In the genomic region with DNA sequence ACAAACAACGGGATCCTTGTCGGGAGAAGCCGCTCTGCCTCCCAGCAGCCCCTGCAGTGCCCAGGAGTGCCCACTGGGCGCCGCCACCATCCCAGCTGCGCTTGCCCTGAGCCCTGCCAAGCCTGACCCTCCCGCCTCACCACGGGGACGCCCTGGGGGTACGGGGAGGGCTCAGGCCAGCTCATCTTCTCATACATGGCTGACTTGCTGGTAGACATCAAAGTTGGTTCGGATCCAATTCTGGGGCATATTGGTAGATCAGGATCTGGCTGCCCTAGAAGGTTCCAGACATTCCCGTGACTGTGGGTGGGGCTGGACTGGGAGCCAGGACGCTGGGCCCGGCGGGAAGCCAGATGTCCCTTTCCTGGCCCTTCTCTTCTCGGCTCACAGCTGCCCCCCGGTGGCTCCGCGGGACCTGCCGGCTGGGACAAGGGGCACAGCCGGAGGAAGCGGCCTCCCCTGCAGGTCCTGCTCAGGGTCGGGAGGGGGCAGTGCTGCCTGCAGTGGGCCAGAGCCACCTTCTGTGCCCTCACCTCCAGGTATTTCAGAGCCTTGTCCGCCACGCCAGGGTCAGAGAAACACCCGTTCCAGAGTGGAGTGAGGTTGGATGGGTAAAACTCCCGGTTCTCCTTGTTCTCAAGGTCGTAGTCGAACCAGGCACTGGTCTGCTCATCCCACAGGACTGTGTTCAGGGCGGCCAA, we compare ENCODE assay signal across 1 cellular context.
A peak's percentile ranks its signal among the peaks of the same experiment; 100 is the strongest.
TF ChIP-seq lines count a peak whose summit lies in the region.

No MANE protein-coding gene starts in this region.

TF ChIP-seq in K562, 482 proteins besides CTCF, POLR2A, EP300 and RAD21 (continued from another document and continues in another):
- 0 out of 4 replicates have a peak, but pooled peaks of 1 of the 2 experiments have one; percentile 14 for TF ChIP-seq NRF1 (conservative IDR thresholded peaks at IDR 0.05 in 1 of 2, IDR thresholded peaks at IDR 0.05 in 1 of 2)
- TF ChIP-seq E2F8 (IDR thresholded peaks at IDR 0.05; ENCODE audit: low read depth, partially characterized antibody), result no peak
- TF ChIP-seq, protein P1, sequence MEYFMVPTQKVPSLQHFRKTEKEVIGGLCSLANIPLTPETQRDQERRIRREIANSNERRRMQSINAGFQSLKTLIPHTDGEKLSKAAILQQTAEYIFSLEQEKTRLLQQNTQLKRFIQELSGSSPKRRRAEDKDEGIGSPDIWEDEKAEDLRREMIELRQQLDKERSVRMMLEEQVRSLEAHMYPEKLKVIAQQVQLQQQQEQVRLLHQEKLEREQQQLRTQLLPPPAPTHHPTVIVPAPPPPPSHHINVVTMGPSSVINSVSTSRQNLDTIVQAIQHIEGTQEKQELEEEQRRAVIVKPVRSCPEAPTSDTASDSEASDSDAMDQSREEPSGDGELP (CRISPR knock-in tag; IDR thresholded peaks at IDR 0.05; ENCODE audit: borderline replicate concordance), result peak; percentile 94
- TF ChIP-seq SP1 (CRISPR knock-in tag; IDR thresholded peaks at IDR 0.05), result peak; percentile 76
- peak; percentile 88 for TF ChIP-seq STAG1 (CRISPR knock-in tag; IDR thresholded peaks at IDR 0.05; ENCODE audit: borderline replicate concordance)
- TF ChIP-seq SMARCC2 (IDR thresholded peaks at IDR 0.05; ENCODE audit: low read depth), result no peak
- TF ChIP-seq GABPA (tag; conservative IDR thresholded peaks at IDR 0.05; ENCODE audit: low read depth), result no peak
- TF ChIP-seq ZC3H4 (CRISPR knock-in tag; IDR thresholded peaks at IDR 0.05; ENCODE audit: borderline replicate concordance), result no peak
- no peak for TF ChIP-seq ZNF165 (CRISPR knock-in tag; IDR thresholded peaks at IDR 0.05; ENCODE audit: borderline replicate concordance)
- TF ChIP-seq DACH1 (IDR thresholded peaks at IDR 0.05; ENCODE audit: partially characterized antibody), result peak; percentile 37
- TF ChIP-seq ETS2 (tag; IDR thresholded peaks at IDR 0.05; ENCODE audit: borderline replicate concordance, poor library complexity, severe bottlenecking), result no peak
- TF ChIP-seq, protein P2, sequence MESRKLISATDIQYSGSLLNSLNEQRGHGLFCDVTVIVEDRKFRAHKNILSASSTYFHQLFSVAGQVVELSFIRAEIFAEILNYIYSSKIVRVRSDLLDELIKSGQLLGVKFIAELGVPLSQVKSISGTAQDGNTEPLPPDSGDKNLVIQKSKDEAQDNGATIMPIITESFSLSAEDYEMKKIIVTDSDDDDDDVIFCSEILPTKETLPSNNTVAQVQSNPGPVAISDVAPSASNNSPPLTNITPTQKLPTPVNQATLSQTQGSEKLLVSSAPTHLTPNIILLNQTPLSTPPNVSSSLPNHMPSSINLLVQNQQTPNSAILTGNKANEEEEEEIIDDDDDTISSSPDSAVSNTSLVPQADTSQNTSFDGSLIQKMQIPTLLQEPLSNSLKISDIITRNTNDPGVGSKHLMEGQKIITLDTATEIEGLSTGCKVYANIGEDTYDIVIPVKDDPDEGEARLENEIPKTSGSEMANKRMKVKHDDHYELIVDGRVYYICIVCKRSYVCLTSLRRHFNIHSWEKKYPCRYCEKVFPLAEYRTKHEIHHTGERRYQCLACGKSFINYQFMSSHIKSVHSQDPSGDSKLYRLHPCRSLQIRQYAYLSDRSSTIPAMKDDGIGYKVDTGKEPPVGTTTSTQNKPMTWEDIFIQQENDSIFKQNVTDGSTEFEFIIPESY (CRISPR knock-in tag; IDR thresholded peaks at IDR 0.05), result peak; percentile 93
- TF ChIP-seq BHLHE40 (IDR thresholded peaks at IDR 0.05; ENCODE audit: low read length), result peak; percentile 27; the same call in 1 of the 2 replicates
- TF ChIP-seq ZMIZ1 (IDR thresholded peaks at IDR 0.05; ENCODE audit: low read depth in 2 of 2, low read length in 2 of 2), result peak in 1 of 2 experiments; percentile 56; a peak in 1 of 4 replicates
- TF ChIP-seq ZC3H11A (IDR thresholded peaks at IDR 0.05; ENCODE audit: low read depth, low read length), result 0 out of 2 replicates have a peak, but pooled peaks have one; percentile 57
- peak; percentile 67; the same call in 1 of the 2 replicates for TF ChIP-seq TCF7 (IDR thresholded peaks at IDR 0.05; ENCODE audit: borderline replicate concordance)
- peak; percentile 72 to 91 for TF ChIP-seq MAZ (CRISPR knock-in tag; conservative IDR thresholded peaks at IDR 0.05 in 1 of 2, IDR thresholded peaks at IDR 0.05 in 1 of 2)
- TF ChIP-seq CREM (IDR thresholded peaks at IDR 0.05; ENCODE audit: low read depth), result peak; percentile 62
- no peak for TF ChIP-seq GATA2 (CRISPR knock-in tag; IDR thresholded peaks at IDR 0.05)
- TF ChIP-seq ARID2 (IDR thresholded peaks at IDR 0.05), result peak; percentile 64; the same call in 1 of the 2 replicates
- no peak for TF ChIP-seq SRSF7 (optimal IDR thresholded peaks at IDR 0.05; ENCODE audit: low read depth, low read length)
- no peak for TF ChIP-seq HEY1 (CRISPR knock-in tag; IDR thresholded peaks at IDR 0.05; ENCODE audit: borderline replicate concordance)
- TF ChIP-seq ZBTB7A (IDR thresholded peaks at IDR 0.05; ENCODE audit: borderline replicate concordance, control insufficient read depth, low read depth, low read length), result peak; percentile 51; the same call in 1 of the 2 replicates
- peak; percentile 41; the same call in 1 of the 2 replicates for TF ChIP-seq RBFOX2 (IDR thresholded peaks at IDR 0.05; ENCODE audit: low read depth, low read length)
- peak; percentile 49; the same call in 1 of the 2 replicates for TF ChIP-seq TCF3 (CRISPR knock-in tag; IDR thresholded peaks at IDR 0.05)
- TF ChIP-seq, protein P3, sequence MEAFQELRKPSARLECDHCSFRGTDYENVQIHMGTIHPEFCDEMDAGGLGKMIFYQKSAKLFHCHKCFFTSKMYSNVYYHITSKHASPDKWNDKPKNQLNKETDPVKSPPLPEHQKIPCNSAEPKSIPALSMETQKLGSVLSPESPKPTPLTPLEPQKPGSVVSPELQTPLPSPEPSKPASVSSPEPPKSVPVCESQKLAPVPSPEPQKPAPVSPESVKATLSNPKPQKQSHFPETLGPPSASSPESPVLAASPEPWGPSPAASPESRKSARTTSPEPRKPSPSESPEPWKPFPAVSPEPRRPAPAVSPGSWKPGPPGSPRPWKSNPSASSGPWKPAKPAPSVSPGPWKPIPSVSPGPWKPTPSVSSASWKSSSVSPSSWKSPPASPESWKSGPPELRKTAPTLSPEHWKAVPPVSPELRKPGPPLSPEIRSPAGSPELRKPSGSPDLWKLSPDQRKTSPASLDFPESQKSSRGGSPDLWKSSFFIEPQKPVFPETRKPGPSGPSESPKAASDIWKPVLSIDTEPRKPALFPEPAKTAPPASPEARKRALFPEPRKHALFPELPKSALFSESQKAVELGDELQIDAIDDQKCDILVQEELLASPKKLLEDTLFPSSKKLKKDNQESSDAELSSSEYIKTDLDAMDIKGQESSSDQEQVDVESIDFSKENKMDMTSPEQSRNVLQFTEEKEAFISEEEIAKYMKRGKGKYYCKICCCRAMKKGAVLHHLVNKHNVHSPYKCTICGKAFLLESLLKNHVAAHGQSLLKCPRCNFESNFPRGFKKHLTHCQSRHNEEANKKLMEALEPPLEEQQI (IDR thresholded peaks at IDR 0.05), result 0 out of 2 replicates have a peak, but pooled peaks have one; percentile 69
- TF ChIP-seq ZNF431 (CRISPR knock-in tag; IDR thresholded peaks at IDR 0.05), result 0 out of 2 replicates have a peak, but pooled peaks have one; percentile 19
- TF ChIP-seq TEAD4 (IDR thresholded peaks at IDR 0.05; ENCODE audit: low read length), result peak; percentile 21; the same call in 1 of the 2 replicates
- no peak for TF ChIP-seq TEAD4 (CRISPR knock-in tag; IDR thresholded peaks at IDR 0.05; ENCODE audit: borderline replicate concordance)
- TF ChIP-seq ZNF668 (CRISPR knock-in tag; IDR thresholded peaks at IDR 0.05), result no peak
- TF ChIP-seq CBX1 (IDR thresholded peaks at IDR 0.05; ENCODE audit: low read depth), result 0 out of 2 replicates have a peak, but pooled peaks have one; percentile 23
- peak; percentile 42; the same call in 1 of the 2 replicates for TF ChIP-seq ZNF384 (IDR thresholded peaks at IDR 0.05; ENCODE audit: low read depth, low read length)
- no peak for TF ChIP-seq RBM17 (IDR thresholded peaks at IDR 0.05; ENCODE audit: borderline replicate concordance, low read depth, low read length)
- TF ChIP-seq ZNF12 (CRISPR knock-in tag; IDR thresholded peaks at IDR 0.05), result no peak
- TF ChIP-seq, protein P4, sequence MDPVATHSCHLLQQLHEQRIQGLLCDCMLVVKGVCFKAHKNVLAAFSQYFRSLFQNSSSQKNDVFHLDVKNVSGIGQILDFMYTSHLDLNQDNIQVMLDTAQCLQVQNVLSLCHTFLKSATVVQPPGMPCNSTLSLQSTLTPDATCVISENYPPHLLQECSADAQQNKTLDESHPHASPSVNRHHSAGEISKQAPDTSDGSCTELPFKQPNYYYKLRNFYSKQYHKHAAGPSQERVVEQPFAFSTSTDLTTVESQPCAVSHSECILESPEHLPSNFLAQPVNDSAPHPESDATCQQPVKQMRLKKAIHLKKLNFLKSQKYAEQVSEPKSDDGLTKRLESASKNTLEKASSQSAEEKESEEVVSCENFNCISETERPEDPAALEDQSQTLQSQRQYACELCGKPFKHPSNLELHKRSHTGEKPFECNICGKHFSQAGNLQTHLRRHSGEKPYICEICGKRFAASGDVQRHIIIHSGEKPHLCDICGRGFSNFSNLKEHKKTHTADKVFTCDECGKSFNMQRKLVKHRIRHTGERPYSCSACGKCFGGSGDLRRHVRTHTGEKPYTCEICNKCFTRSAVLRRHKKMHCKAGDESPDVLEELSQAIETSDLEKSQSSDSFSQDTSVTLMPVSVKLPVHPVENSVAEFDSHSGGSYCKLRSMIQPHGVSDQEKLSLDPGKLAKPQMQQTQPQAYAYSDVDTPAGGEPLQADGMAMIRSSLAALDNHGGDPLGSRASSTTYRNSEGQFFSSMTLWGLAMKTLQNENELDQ (CRISPR knock-in tag; IDR thresholded peaks at IDR 0.05; ENCODE audit: borderline replicate concordance), result no peak
- TF ChIP-seq ZNF174 (CRISPR knock-in tag; IDR thresholded peaks at IDR 0.05), result no peak
- TF ChIP-seq ZNF263 (CRISPR knock-in tag; IDR thresholded peaks at IDR 0.05; ENCODE audit: borderline replicate concordance), result peak; percentile 64; the same call in 1 of the 2 replicates
- TF ChIP-seq, protein P5, sequence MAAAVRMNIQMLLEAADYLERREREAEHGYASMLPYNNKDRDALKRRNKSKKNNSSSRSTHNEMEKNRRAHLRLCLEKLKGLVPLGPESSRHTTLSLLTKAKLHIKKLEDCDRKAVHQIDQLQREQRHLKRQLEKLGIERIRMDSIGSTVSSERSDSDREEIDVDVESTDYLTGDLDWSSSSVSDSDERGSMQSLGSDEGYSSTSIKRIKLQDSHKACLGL (CRISPR knock-in tag; IDR thresholded peaks at IDR 0.05; ENCODE audit: borderline replicate concordance, poor library complexity, severe bottlenecking), result no peak
- no peak for TF ChIP-seq ZNF347 (CRISPR knock-in tag; IDR thresholded peaks at IDR 0.05; ENCODE audit: low read depth)
- no peak for TF ChIP-seq U2AF1 (optimal IDR thresholded peaks at IDR 0.05; ENCODE audit: low read depth, low read length)
- TF ChIP-seq NR2C1 (IDR thresholded peaks at IDR 0.05), result no peak
- 0 out of 2 replicates have a peak, but pooled peaks have one; percentile 9 for TF ChIP-seq NR2C1 (tag; IDR thresholded peaks at IDR 0.05)
- TF ChIP-seq CTBP1 (IDR thresholded peaks at IDR 0.05; ENCODE audit: borderline replicate concordance), result peak; percentile 86
- peak; percentile 61; the same call in 1 of the 2 replicates for TF ChIP-seq ATF7 (IDR thresholded peaks at IDR 0.05)
- TF ChIP-seq RCOR1 (IDR thresholded peaks at IDR 0.05; ENCODE audit: borderline replicate concordance in 1 of 2, low read depth in 2 of 2, low read length in 2 of 2), result peak in 1 of 2 experiments; percentile 47; a peak in 1 of 4 replicates
- TF ChIP-seq TRIM28 (IDR thresholded peaks at IDR 0.05), result peak; percentile 44; the same call in 1 of the 2 replicates
